33 cellular contexts compared by ENCODE assay signal in the genomic region with DNA sequence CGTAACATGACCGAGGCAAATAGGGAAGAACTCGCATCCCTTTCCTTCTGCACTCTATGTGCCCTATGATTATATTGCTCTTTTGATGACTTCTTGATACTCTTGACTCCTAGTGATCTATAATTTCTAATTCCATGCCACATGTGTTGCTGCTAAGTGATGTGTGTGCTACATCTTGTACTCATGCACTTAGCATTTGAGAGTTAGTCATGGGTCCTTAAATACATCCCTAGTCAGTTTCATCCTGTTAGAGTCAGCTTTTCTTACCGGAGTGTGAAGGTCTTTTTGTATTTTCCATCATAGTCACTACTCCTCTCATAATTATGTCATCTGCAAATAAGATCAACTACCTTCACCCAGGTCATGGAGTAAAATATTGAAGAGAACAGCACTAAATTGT. TPM values are rescaled to one million over a fixed set of nuclear protein-coding genes. Genes with fewer than 3 reads are reported as not detected.
"Had no signal": no experiment of that assay in that cellular context is flagged by ENCODE, and none has a peak within 500 bp of the region (broad histone marks: within the 10 kb centered on the region; RNA-seq: fewer than 3 reads in every experiment).

No MANE protein-coding gene starts in this region.

- H3K4me3 ChIP-seq: ascending aorta, body of pancreas, MG63, SK-N-MC had no signal

- H3K27me3 Mint-ChIP-seq: activated CD4-positive, alpha-beta T cell treated with anti-CD3 and anti-CD28 coated beads for 36 hours had no signal

- H3K36me3 Mint-ChIP-seq: activated naive CD4-positive, alpha-beta T cell treated with anti-CD3 and anti-CD28 coated beads, Interleukin-2, amount 50 U/mL, for 24 hours; T-cell had no signal

- H3K9me3 Mint-ChIP-seq: activated naive CD4-positive, alpha-beta T cell treated with anti-CD3 and anti-CD28 coated beads, Interleukin-2, amount 50 U/mL, for 24 hours; activated T-helper 1 cell treated with anti-CD3 and anti-CD28 coated beads, Interleukin-12 subunit alpha, Interleukin-12 subunit beta, Interleukin-2, Interleukin-4 antibody, amounts not matched to agents 30 ng/mL and 10 ng/mL and 1 ng/mL, durations not matched to agents 14 hours and 24 hours and 36 hours; T-cell had no signal

- H3K4me3 Mint-ChIP-seq: activated CD4-positive, alpha-beta T cell treated with anti-CD3 and anti-CD28 coated beads for 36 hours; activated CD8-positive, alpha-beta T cell treated with anti-CD3 and anti-CD28 coated beads, Interleukin-2, amount 10 ng/mL, durations not matched to agents 7 days and 5 days; activated naive CD4-positive, alpha-beta T cell treated with anti-CD3 and anti-CD28 coated beads, Interleukin-2, amount 50 U/mL, for 24 hours; activated T-helper 1 cell treated with anti-CD3 and anti-CD28 coated beads, Interleukin-12 subunit alpha, Interleukin-12 subunit beta, Interleukin-2, Interleukin-4 antibody, amounts not matched to agents 30 ng/mL and 10 ng/mL and 1 ng/mL, durations not matched to agents 14 hours and 24 hours and 36 hours; T-cell had no signal

- DNase-seq: activated CD4-positive, alpha-beta T cell treated with anti-CD3 and anti-CD28 coated beads for 36 hours; activated CD4-positive, alpha-beta T cell treated with anti-CD3 and anti-CD28 coated beads, Interleukin-2, amount 50 U/mL, for 1 hour; activated CD8-positive, alpha-beta memory T cell treated with anti-CD3 and anti-CD28 coated beads, Interleukin-2, amount 50 U/mL, for 48 hours; activated CD8-positive, alpha-beta T cell treated with anti-CD3 and anti-CD28 coated beads, Interleukin-2, amount 10 ng/mL, durations not matched to agents 7 days and 5 days; activated effector memory CD4-positive, alpha-beta T cell treated with Interleukin-2 at 50 U/mL for 16 hours; activated naive CD4-positive, alpha-beta T cell; activated T-cell treated with anti-CD3 and anti-CD28 coated beads, Interleukin-2, amount 50 U/mL, for 1 hour; amniotic stem cell; body of pancreas; central memory CD4-positive, alpha-beta T cell; MG63; MV-4-11; NCI-H1092 treated with DMSO at 0.1 percent for 48 hours; NCI-H1417 treated with DMSO at 0.1 percent for 48 hours; NCI-H1694; NCI-H2029; NCI-H2107; NCI-H2171 treated with DMSO at 0.1 percent for 48 hours; NCI-H226; NCI-H526; NCI-H774; RPMI8226; T-cell; T-helper 2 cell; T1000; WERI-Rb-1 had no signal

- H3K27ac ChIP-seq: ascending aorta, body of pancreas, SK-N-MC, WERI-Rb-1 had no signal

- H3K9me3 ChIP-seq: ascending aorta, body of pancreas, MG63 had no signal

- H3K27ac Mint-ChIP-seq: activated CD4-positive, alpha-beta T cell treated with anti-CD3 and anti-CD28 coated beads for 36 hours; activated CD8-positive, alpha-beta T cell treated with anti-CD3 and anti-CD28 coated beads, Interleukin-2, amount 10 ng/mL, durations not matched to agents 7 days and 5 days; activated naive CD4-positive, alpha-beta T cell treated with anti-CD3 and anti-CD28 coated beads, Interleukin-2, amount 50 U/mL, for 24 hours; activated T-helper 1 cell treated with anti-CD3 and anti-CD28 coated beads, Interleukin-12 subunit alpha, Interleukin-12 subunit beta, Interleukin-2, Interleukin-4 antibody, amounts not matched to agents 30 ng/mL and 10 ng/mL and 1 ng/mL, durations not matched to agents 14 hours and 24 hours and 36 hours; T-cell had no signal

- H3K27me3 ChIP-seq: ascending aorta, body of pancreas, MG63 had no signal

- ATAC-seq: activated CD4-positive, alpha-beta T cell treated with anti-CD3 and anti-CD28 coated beads for 36 hours; activated CD8-positive, alpha-beta T cell treated with anti-CD3 and anti-CD28 coated beads, Interleukin-2, amount 10 ng/mL, durations not matched to agents 7 days and 5 days; body of pancreas; Right ventricle myocardium inferior; T-cell had no signal

- H3K4me1 ChIP-seq: body of pancreas had no signal

- H3K36me3 ChIP-seq: ascending aorta, MG63, WERI-Rb-1 had no signal

RNA-seq across cellular contexts. Expression of a gene that starts 30.3 kb away (rescaled TPM):
- total RNA-seq: activated CD4-positive, alpha-beta T cell treated with anti-CD3 and anti-CD28 coated beads for 36 hours; activated CD8-positive, alpha-beta T cell treated with anti-CD3 and anti-CD28 coated beads, Interleukin-2, amount 10 ng/mL, durations not matched to agents 7 days and 5 days; activated T-helper 1 cell treated with anti-CD3 and anti-CD28 coated beads, Interleukin-12 subunit alpha, Interleukin-12 subunit beta, Interleukin-2, Interleukin-4 antibody, amounts not matched to agents 30 ng/mL and 10 ng/mL and 1 ng/mL, durations not matched to agents 14 hours and 24 hours and 36 hours; ascending aorta; body of pancreas; bronchial epithelial cell; OCI-LY7; Right ventricle myocardium inferior; T-cell had no signal
